In the genomic region with DNA sequence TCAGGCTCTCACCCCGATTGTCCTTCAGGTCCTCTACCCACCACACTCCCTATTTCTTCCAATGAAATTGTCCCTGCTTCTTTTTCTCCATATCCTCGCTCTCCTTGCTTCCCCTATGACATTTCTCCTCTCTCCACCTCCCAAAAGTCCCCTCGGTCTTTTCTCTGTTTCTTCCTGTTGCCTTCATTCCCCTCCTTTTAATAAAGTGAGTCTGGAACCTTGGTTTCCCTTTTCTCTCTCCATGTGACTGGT, we compare ENCODE assay signal across 1 cellular context.
A peak's percentile ranks its signal among the peaks of the same experiment; 100 is the strongest.
TF ChIP-seq lines count a peak whose summit lies in the region.

No MANE protein-coding gene starts in this region.

TF ChIP-seq in GM12878, 131 proteins besides CTCF, POLR2A, EP300 and RAD21 (continued from another document):
- TF ChIP-seq RELA (IDR thresholded peaks at IDR 0.05; ENCODE audit: borderline replicate concordance, partially characterized antibody), result no peak
- TF ChIP-seq LARP7 (IDR thresholded peaks at IDR 0.05), result no peak
- no peak for TF ChIP-seq NRF1 (conservative IDR thresholded peaks at IDR 0.05; ENCODE audit: low read depth, low read length)
- TF ChIP-seq KDM1A (IDR thresholded peaks at IDR 0.05; ENCODE audit: borderline replicate concordance), result no peak
- no peak for TF ChIP-seq MYC (IDR thresholded peaks at IDR 0.05; ENCODE audit: insufficient read depth, insufficient read length, insufficient replicate concordance, low read length, severe bottlenecking)
- no peak for TF ChIP-seq NR2C1 (IDR thresholded peaks at IDR 0.05)
- no peak for TF ChIP-seq RUNX3 (IDR thresholded peaks at IDR 0.05; ENCODE audit: low read length)
- TF ChIP-seq, protein P1, sequence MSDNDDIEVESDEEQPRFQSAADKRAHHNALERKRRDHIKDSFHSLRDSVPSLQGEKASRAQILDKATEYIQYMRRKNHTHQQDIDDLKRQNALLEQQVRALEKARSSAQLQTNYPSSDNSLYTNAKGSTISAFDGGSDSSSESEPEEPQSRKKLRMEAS (IDR thresholded peaks at IDR 0.05; ENCODE audit: low read depth, low read length), result 0 out of 2 replicates have a peak, but pooled peaks have one; percentile 36
- no peak for TF ChIP-seq ZBED1 (IDR thresholded peaks at IDR 0.05; ENCODE audit: borderline replicate concordance)
- TF ChIP-seq CHD4 (IDR thresholded peaks at IDR 0.05), result no peak
- TF ChIP-seq ATF7 (IDR thresholded peaks at IDR 0.05; ENCODE audit: low read depth), result no peak
- no peak for TF ChIP-seq YBX1 (IDR thresholded peaks at IDR 0.05)
- TF ChIP-seq STAT3 (IDR thresholded peaks at IDR 0.05; ENCODE audit: low read depth, low read length), result no peak
- TF ChIP-seq IKZF2 (IDR thresholded peaks at IDR 0.05), result peak in 1 of 2 experiments; percentile 71; a peak in 2 of 4 replicates
- TF ChIP-seq TAF1 (IDR thresholded peaks at IDR 0.05; ENCODE audit: borderline replicate concordance, low read depth, low read length), result no peak
- TF ChIP-seq, protein P2, sequence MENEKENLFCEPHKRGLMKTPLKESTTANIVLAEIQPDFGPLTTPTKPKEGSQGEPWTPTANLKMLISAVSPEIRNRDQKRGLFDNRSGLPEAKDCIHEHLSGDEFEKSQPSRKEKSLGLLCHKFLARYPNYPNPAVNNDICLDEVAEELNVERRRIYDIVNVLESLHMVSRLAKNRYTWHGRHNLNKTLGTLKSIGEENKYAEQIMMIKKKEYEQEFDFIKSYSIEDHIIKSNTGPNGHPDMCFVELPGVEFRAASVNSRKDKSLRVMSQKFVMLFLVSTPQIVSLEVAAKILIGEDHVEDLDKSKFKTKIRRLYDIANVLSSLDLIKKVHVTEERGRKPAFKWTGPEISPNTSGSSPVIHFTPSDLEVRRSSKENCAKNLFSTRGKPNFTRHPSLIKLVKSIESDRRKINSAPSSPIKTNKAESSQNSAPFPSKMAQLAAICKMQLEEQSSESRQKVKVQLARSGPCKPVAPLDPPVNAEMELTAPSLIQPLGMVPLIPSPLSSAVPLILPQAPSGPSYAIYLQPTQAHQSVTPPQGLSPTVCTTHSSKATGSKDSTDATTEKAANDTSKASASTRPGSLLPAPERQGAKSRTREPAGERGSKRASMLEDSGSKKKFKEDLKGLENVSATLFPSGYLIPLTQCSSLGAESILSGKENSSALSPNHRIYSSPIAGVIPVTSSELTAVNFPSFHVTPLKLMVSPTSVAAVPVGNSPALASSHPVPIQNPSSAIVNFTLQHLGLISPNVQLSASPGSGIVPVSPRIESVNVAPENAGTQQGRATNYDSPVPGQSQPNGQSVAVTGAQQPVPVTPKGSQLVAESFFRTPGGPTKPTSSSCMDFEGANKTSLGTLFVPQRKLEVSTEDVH (IDR thresholded peaks at IDR 0.05; ENCODE audit: low read depth, partially characterized antibody), result peak; percentile 38
- TF ChIP-seq, protein P3, sequence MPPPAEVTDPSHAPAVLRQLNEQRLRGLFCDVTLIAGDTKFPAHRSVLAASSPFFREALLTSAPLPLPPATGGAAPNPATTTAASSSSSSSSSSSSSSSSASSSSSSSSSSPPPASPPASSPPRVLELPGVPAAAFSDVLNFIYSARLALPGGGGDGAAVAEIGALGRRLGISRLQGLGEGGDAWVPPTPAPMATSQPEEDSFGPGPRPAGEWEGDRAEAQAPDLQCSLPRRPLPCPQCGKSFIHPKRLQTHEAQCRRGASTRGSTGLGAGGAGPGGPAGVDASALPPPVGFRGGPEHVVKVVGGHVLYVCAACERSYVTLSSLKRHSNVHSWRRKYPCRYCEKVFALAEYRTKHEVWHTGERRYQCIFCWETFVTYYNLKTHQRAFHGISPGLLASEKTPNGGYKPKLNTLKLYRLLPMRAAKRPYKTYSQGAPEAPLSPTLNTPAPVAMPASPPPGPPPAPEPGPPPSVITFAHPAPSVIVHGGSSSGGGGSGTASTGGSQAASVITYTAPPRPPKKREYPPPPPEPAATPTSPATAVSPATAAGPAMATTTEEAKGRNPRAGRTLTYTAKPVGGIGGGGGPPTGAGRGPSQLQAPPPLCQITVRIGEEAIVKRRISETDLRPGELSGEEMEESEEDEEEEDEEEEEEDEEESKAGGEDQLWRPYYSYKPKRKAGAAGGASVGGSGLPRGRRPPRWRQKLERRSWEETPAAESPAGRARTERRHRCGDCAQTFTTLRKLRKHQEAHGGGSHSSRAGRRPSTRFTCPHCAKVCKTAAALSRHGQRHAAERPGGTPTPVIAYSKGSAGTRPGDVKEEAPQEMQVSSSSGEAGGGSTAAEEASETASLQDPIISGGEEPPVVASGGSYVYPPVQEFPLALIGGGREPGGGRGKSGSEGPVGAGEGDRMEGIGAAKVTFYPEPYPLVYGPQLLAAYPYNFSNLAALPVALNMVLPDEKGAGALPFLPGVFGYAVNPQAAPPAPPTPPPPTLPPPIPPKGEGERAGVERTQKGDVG (CRISPR knock-in tag; IDR thresholded peaks at IDR 0.05), result no peak
